In the genomic region with DNA sequence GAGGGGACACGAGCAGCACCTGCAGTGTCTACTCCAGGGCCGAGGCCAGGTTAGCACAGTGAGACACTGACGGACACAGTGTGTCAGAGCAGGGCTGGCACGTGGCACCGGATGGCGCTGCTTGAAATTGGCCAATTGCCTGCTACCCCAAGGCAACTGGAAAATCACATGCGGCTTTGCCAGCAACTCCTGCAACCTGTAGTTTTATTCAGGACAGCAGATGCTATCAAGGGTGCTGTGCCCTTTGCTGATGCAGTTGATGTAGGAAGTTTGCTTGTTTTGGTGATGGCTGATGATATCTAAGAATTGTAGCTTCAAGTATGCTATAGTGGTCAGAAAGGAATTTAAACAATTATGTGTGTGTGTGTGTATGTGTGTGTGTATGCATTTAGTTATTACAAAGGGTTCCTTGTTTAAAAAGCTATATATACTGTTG, we compare ENCODE assay signal across 8 cellular contexts. TPM values are rescaled to one million over a fixed set of nuclear protein-coding genes. Genes with fewer than 3 reads are reported as not detected.
DNase-seq lines count a peak whose midpoint lies in the region; ATAC-seq and TF ChIP-seq lines count a peak whose summit lies in the region.

No MANE protein-coding gene starts in this region.

- peaks cover 5 to 11% of the 10 kb centered on the region in 2 donors for H3K9me3 Mint-ChIP-seq in stimulated activated naive B cell treated with anti-CD40 and anti-IgM and Interleukin-4, amounts not matched to agents 10 μg/mL and 1 μg/mL and 100 μg/mL, for 72 hours

- H2AK5ac ChIP-seq in trophoblast cell (ENCODE audit: low read length): peak overlapping the region; percentile 7

- H3K14ac ChIP-seq in trophoblast cell (ENCODE audit: low read length): peak overlapping the region; percentile 58

- H2BK5ac ChIP-seq in trophoblast cell (ENCODE audit: low read depth, low read length, poor library complexity): peak overlapping the region; percentile 18

- TF ChIP-seq EP300 in SK-N-SH (IDR thresholded peaks at IDR 0.05; ENCODE audit: borderline replicate concordance in 1 of 2, low read depth in 1 of 2, low read length in 1 of 2): peak in 1 of 2 experiments; percentile 42; a peak in 2 of 4 replicates

- no peak for TF ChIP-seq CTCF in HFF-Myc (IDR thresholded peaks at IDR 0.05; ENCODE audit: low read depth, low read length, missing control alignments)
- no peak; the same call in 1 of the 2 replicates for TF ChIP-seq CTCF in SK-N-SH (IDR thresholded peaks at IDR 0.05)

- H2BK12ac ChIP-seq in trophoblast cell (ENCODE audit: low read length): peak overlapping the region; percentile 66

- CTCF ChIA-PET in SK-N-SH (lab: Yijun Ruan, JAX): interaction anchor here (0.6 to 3.2 kb wide), 16 partner anchors 11 to 801 kb away, joined by 3 to 17 read pairs (median 5); no protein-coding TSS in a partner anchor

- H4K20me1 ChIP-seq in SK-N-SH (ENCODE audit: insufficient read depth): no peaks in the 10 kb centered on the region

- H3K27me3 ChIP-seq in SK-N-SH (ENCODE audit: insufficient read depth) (no peaks in the 10 kb centered on the region), trophoblast cell (ENCODE audit: insufficient read depth, low read length) (no peaks in the 10 kb centered on the region)

- POLR2A ChIA-PET in SK-N-SH (lab: Yijun Ruan, JAX): no interaction called here

- H3K9me2 ChIP-seq in SK-N-SH: no peaks in the 10 kb centered on the region

- H2AFZ ChIP-seq in SK-N-SH (ENCODE audit: low read depth): no peak overlapping the region
- H2AFZ ChIP-seq in trophoblast cell (ENCODE audit: insufficient read depth, low read length, poor library complexity): peak overlapping the region; percentile 50

- H3K36me3 ChIP-seq in SK-N-SH (replicated peaks in 1 of 2; ENCODE audit: control insufficient read depth in 1 of 2, insufficient read depth in 2 of 2, low read length in 1 of 2): peaks cover 0 to 14% of the 10 kb centered on the region in 2 experiments
- H3K36me3 ChIP-seq in trophoblast cell (ENCODE audit: control insufficient read depth in 1 of 2, insufficient read depth in 2 of 2, low read length in 2 of 2): no peaks in the 10 kb centered on the region

- 29% methylated on average over 7 of the region's 7 CpGs for WGBS in SK-N-SH (ENCODE audit: low lambda C conversion rate)
- no CpG with 5 or more reads among the region's 7 CpGs for WGBS in trophoblast cell (ENCODE audit: extremely low coverage, insufficient coverage, insufficient read length)

- no peak overlapping the region for H3K4me3 Mint-ChIP-seq in stimulated activated naive B cell treated with anti-CD40 and anti-IgM and Interleukin-4, amounts not matched to agents 10 μg/mL and 1 μg/mL and 100 μg/mL, for 72 hours

- H3K79me2 ChIP-seq in SK-N-SH (ENCODE audit: insufficient read depth) (peaks cover 7% of the 10 kb centered on the region; the same call in 1 of the 2 replicates), trophoblast cell (ENCODE audit: control insufficient read depth, insufficient read depth, low read length, poor library complexity) (peaks cover 7% of the 10 kb centered on the region)

- H3K9me3 ChIP-seq in SK-N-SH: peaks cover 4% of the 10 kb centered on the region; the same call in 1 of the 2 replicates
- no peaks in the 10 kb centered on the region for H3K9me3 ChIP-seq in trophoblast cell (ENCODE audit: insufficient read depth, low read depth, low read length)

- H3K18ac ChIP-seq in trophoblast cell (ENCODE audit: low read length): peak overlapping the region; percentile 40

- H2BK120ac ChIP-seq in trophoblast cell (ENCODE audit: insufficient read depth, low read length, poor library complexity): peak overlapping the region; percentile 35

- H3K4ac ChIP-seq in trophoblast cell (ENCODE audit: low read depth, low read length): peak overlapping the region; percentile 5

- peaks cover 25% of the 10 kb centered on the region for H3K79me1 ChIP-seq in trophoblast cell (ENCODE audit: low read length)

- H3K27me3 Mint-ChIP-seq in stimulated activated naive B cell treated with anti-CD40 and anti-IgM and Interleukin-4, amounts not matched to agents 10 μg/mL and 1 μg/mL and 100 μg/mL, for 72 hours: peaks cover 12 to 13% of the 10 kb centered on the region in 2 donors

- peak overlapping the region; percentile 80 for H4K91ac ChIP-seq in trophoblast cell (ENCODE audit: low read depth, low read length)

- H3K36me3 Mint-ChIP-seq in stimulated activated naive B cell treated with anti-CD40 and anti-IgM and Interleukin-4, amounts not matched to agents 10 μg/mL and 1 μg/mL and 100 μg/mL, for 72 hours: peaks cover 5 to 8% of the 10 kb centered on the region in 2 donors

- no peak for TF ChIP-seq RAD21 in SK-N-SH (IDR thresholded peaks at IDR 0.05; ENCODE audit: low read length)

- DNase-seq in HFF-Myc (ENCODE audit: extremely low read depth, low read depth) (peak; percentile 16), SK-N-SH (peak; percentile 46), glomerular visceral epithelial cell (ENCODE audit: extremely low spot score) (peak; percentile 60), trophoblast cell (peak; percentile 55 to 70), RKO (ENCODE audit: low spot score) (no peak)
- no peak for DNase-seq in stimulated activated naive B cell treated with anti-CD40 and anti-IgM and Interleukin-4, amounts not matched to agents 10 μg/mL and 1 μg/mL and 100 μg/mL, for 72 hours
- DNase-seq in activated CD8-positive, alpha-beta memory T cell treated with anti-CD3 and anti-CD28 coated beads, Interleukin-2, amount 50 U/mL, for 48 hours: no peak

- ATAC-seq in stimulated activated naive B cell treated with anti-CD40 and anti-IgM and Interleukin-4, amounts not matched to agents 10 μg/mL and 1 μg/mL and 100 μg/mL, for 72 hours (replicated peaks): no peak
- ATAC-seq in HG02623 (IDR thresholded peaks at IDR 0.05; ENCODE audit: unreplicated experiment): no peak

- peak overlapping the region; percentile 81 for H3K4me2 ChIP-seq in SK-N-SH
- H3K4me2 ChIP-seq in trophoblast cell (ENCODE audit: low read length): no peak overlapping the region

- H3F3A ChIP-seq in SK-N-SH (replicated peaks; ENCODE audit: insufficient read depth): peaks cover 18% of the 10 kb centered on the region

- H3K4me3 ChIP-seq in HFF-Myc (replicated peaks; ENCODE audit: low read depth, low read length) (no peak overlapping the region), SK-N-SH (ENCODE audit: low read depth in 2 of 2, low read length in 1 of 2) (no peak overlapping the region), trophoblast cell (ENCODE audit: low read depth, low read length) (no peak overlapping the region)

- no peak overlapping the region for H3K23ac ChIP-seq in trophoblast cell (ENCODE audit: low read length)

- peaks cover 18 to 25% of the 10 kb centered on the region in 2 experiments for H3K4me1 ChIP-seq in SK-N-SH (ENCODE audit: control insufficient read depth in 1 of 2, insufficient read depth in 2 of 2, low read depth in 1 of 2, low read length in 1 of 2)
- peaks cover 20 to 30% of the 10 kb centered on the region in 2 experiments for H3K4me1 ChIP-seq in trophoblast cell (ENCODE audit: control insufficient read depth in 1 of 2, insufficient read depth in 2 of 2, low read length in 2 of 2)

- H4K12ac ChIP-seq in trophoblast cell (ENCODE audit: low read depth, low read length): no peak overlapping the region

- H3K27ac ChIP-seq in SK-N-SH (ENCODE audit: low read depth in 2 of 2, low read length in 1 of 2) (peak overlapping the region; percentile 50 to 92; a peak in 3 of 4 replicates), trophoblast cell (ENCODE audit: low read depth, low read length) (peak overlapping the region; percentile 69)

- H3K9ac ChIP-seq in SK-N-SH (peak overlapping the region; percentile 9; the same call in 1 of the 2 replicates), trophoblast cell (ENCODE audit: low read length) (no peak overlapping the region)

- peak overlapping the region; percentile 31 for H4K8ac ChIP-seq in trophoblast cell (ENCODE audit: low read depth, low read length)

- peaks cover 21 to 38% of the 10 kb centered on the region in 2 donors for H3K4me1 Mint-ChIP-seq in stimulated activated naive B cell treated with anti-CD40 and anti-IgM and Interleukin-4, amounts not matched to agents 10 μg/mL and 1 μg/mL and 100 μg/mL, for 72 hours

- H3K27ac Mint-ChIP-seq in stimulated activated naive B cell treated with anti-CD40 and anti-IgM and Interleukin-4, amounts not matched to agents 10 μg/mL and 1 μg/mL and 100 μg/mL, for 72 hours: no peak overlapping the region

TF ChIP-seq in SK-N-SH, 30 proteins besides CTCF, POLR2A, EP300 and RAD21 (continues in another document):
- TF ChIP-seq ELF1 (IDR thresholded peaks at IDR 0.05) (no peak), CHD2 (IDR thresholded peaks at IDR 0.05; ENCODE audit: low read length, partially characterized antibody) (no peak), YY1 (IDR thresholded peaks at IDR 0.05; ENCODE audit: low read depth) (no peak), MEF2A (IDR thresholded peaks at IDR 0.05; ENCODE audit: borderline replicate concordance, low read depth) (no peak), EZH2phosphoT487 (IDR thresholded peaks at IDR 0.05; ENCODE audit: borderline replicate concordance, low read depth) (no peak), USF2 (IDR thresholded peaks at IDR 0.05; ENCODE audit: borderline replicate concordance, low read depth, low read length) (no peak), FOSL2 (IDR thresholded peaks at IDR 0.05; ENCODE audit: borderline replicate concordance, low read depth) (0 out of 2 replicates have a peak, but pooled peaks have one; percentile 19), SIN3A (IDR thresholded peaks at IDR 0.05; ENCODE audit: borderline replicate concordance, low read depth, low read length) (no peak), NRF1 (IDR thresholded peaks at IDR 0.05; ENCODE audit: low read depth, low read length) (no peak), NFIC (IDR thresholded peaks at IDR 0.05; ENCODE audit: borderline replicate concordance) (peak; percentile 79)

RNA-seq across cellular contexts. Expression of gene RIN2, which starts 25.9 kb away (rescaled TPM):
- polyA plus RNA-seq in SK-N-SH (2012; rRNA removed): 6.3 and 6.8 TPM in 2 replicates
- 4.6 and 6.0 TPM in 2 replicates for polyA plus RNA-seq in SK-N-SH (2012; cell fraction: cytosol; rRNA removed)
- polyA plus RNA-seq in SK-N-SH (2012; cell fraction: nucleus; rRNA removed): 8.6 and 11.2 TPM in 2 replicates
- 16.5 and 17.0 TPM in 2 replicates for polyA plus RNA-seq in trophoblast cell (2013)

Comparison
In these comparisons a context has a peak if more than half of its experiments do, and no peak if none do; other contexts are left out.
1. DNase-seq: peak in HFF-Myc (single experiment), SK-N-SH (single experiment), glomerular visceral epithelial cell (single experiment) and trophoblast cell (2 of 2); none in stimulated activated naive B cell treated with anti-CD40 and anti-IgM and Interleukin-4, amounts not matched to agents 10 μg/mL and 1 μg/mL and 100 μg/mL, for 72 hours (single experiment), activated CD8-positive, alpha-beta memory T cell treated with anti-CD3 and anti-CD28 coated beads, Interleukin-2, amount 50 U/mL, for 48 hours (single experiment) and RKO (single experiment).